In genomic region chr9:101736723-101737122, GRCh38 we compare ENCODE assay signal across 10 cellular contexts. TPM values are rescaled to one million over a fixed set of nuclear protein-coding genes. Genes with fewer than 3 reads are reported as not detected.
DNase-seq lines count a peak whose midpoint lies in the region; ATAC-seq, FAIRE-seq and TF ChIP-seq lines count a peak whose summit lies in the region.
"Had no signal": no experiment of that assay in that cellular context is flagged by ENCODE, and none has a peak within 500 bp of the region (broad histone marks: within the 10 kb centered on the region; RNA-seq: fewer than 3 reads in every experiment).

No MANE protein-coding gene starts in this region.

- intact Hi-C loops in kidney (cut with DNase I) = no loop called here

- H3K27ac ChIP-seq in kidney (ENCODE audit: low read depth in 2 of 2, low read length in 2 of 2) = no peak overlapping the region

- H3K9me3 ChIP-seq in endocrine pancreas (ENCODE audit: control insufficient read depth, low read length) (no peaks in the 10 kb centered on the region), kidney (ENCODE audit: control insufficient read depth in 1 of 2, low read length in 2 of 2) (no peaks in the 10 kb centered on the region)

- no peak overlapping the region for H3K27ac Mint-ChIP-seq in neural crest cell (ENCODE audit: unreplicated experiment)
- H3K27ac Mint-ChIP-seq: natural killer cell treated with Interleukin-12 subunit alpha and Interleukin-12 subunit beta and Interleukin-15 and Interleukin-18, amount 100 ng/mL, for 72 hours had no signal

- no peak for ATAC-seq in GM18870 (IDR thresholded peaks at IDR 0.05; ENCODE audit: unreplicated experiment)
- ATAC-seq: natural killer cell treated with Interleukin-12 subunit alpha and Interleukin-12 subunit beta and Interleukin-15 and Interleukin-18, amount 100 ng/mL, for 72 hours had no signal

- H3K9me3 Mint-ChIP-seq in neural crest cell = no peaks in the 10 kb centered on the region

- DNase-seq in EL (peak; percentile 2), M059J (ENCODE audit: low read depth) (peak; percentile 1), neural crest cell (ENCODE audit: low read depth, low spot score) (peak; percentile 9), kidney (no peak), NCI-H1092 (lab: John Stamatoyannopoulos, UW) (no peak)
- DNase-seq: activated gamma-delta T cell, NCI-H2081 treated with DMSO at 0.1 percent for 48 hours had no signal

- H3K4me1 Mint-ChIP-seq in neural crest cell = peaks cover 4% of the 10 kb centered on the region

- H3K4me3 ChIP-seq in endocrine pancreas (ENCODE audit: control insufficient read depth, insufficient read depth, low read length) (peak overlapping the region; percentile 37), kidney (ENCODE audit: low read length in 2 of 2) (no peak overlapping the region)

- H3K36me3 ChIP-seq in endocrine pancreas (ENCODE audit: control insufficient read depth, insufficient read depth, low read length) (no peaks in the 10 kb centered on the region), kidney (ENCODE audit: control insufficient read depth in 1 of 2, insufficient read depth in 2 of 2, low read length in 2 of 2) (no peaks in the 10 kb centered on the region)

- no peaks in the 10 kb centered on the region for H3K36me3 Mint-ChIP-seq in neural crest cell (ENCODE audit: low read depth)

- no peak for FAIRE-seq in kidney (lab: Jason Lieb, UNC)

- peak overlapping the region; percentile 67 for H3K4me3 Mint-ChIP-seq in neural crest cell
- H3K4me3 Mint-ChIP-seq: natural killer cell treated with Interleukin-12 subunit alpha and Interleukin-12 subunit beta and Interleukin-15 and Interleukin-18, amount 100 ng/mL, for 72 hours had no signal

- H3K27me3 ChIP-seq in endocrine pancreas (ENCODE audit: control insufficient read depth, insufficient read depth, low read length) = no peaks in the 10 kb centered on the region

- TF ChIP-seq CTCF in neural crest cell (conservative IDR thresholded peaks at IDR 0.05) (no peak), kidney (IDR thresholded peaks at IDR 0.05; ENCODE audit: borderline replicate concordance, extremely low read depth, insufficient read depth) (no peak)

- H3K4me1 ChIP-seq in endocrine pancreas (ENCODE audit: control insufficient read depth, insufficient read depth, low read length) (no peaks in the 10 kb centered on the region), kidney (ENCODE audit: control insufficient read depth in 1 of 2, insufficient read depth in 1 of 2, low read depth in 1 of 2, low read length in 2 of 2) (peaks cover 0 to 3% of the 10 kb centered on the region in 2 donors)

- H3K27me3 Mint-ChIP-seq in neural crest cell (ENCODE audit: low read depth) = peaks cover 98% of the 10 kb centered on the region

- no peak overlapping the region for H3K9ac ChIP-seq in endocrine pancreas (ENCODE audit: control insufficient read depth, insufficient read depth, low read length)
- no peak overlapping the region for H3K9ac ChIP-seq in kidney (ENCODE audit: low read length in 2 of 2)

RNA-seq across cellular contexts. Expression of gene GRIN3A, which starts 1.7 kb away (rescaled TPM):
- total RNA-seq in M059J (2014; rRNA removed; shearing (Covaris generic)) = not detected in 2 replicates
- total RNA-seq in neural crest cell (0.20 and 0.35 TPM in 2 replicates), kidney (0.03 TPM)
- 0.06 TPM for polyA plus RNA-seq in kidney (ENCODE audit: insufficient read depth, low read depth, low replicate concordance)
- total RNA-seq: natural killer cell treated with Interleukin-12 subunit alpha and Interleukin-12 subunit beta and Interleukin-15 and Interleukin-18, amount 100 ng/mL, for 72 hours had no signal

Comparison
In these comparisons a context has a peak if more than half of its experiments do, and no peak if none do; other contexts are left out.
1. DNase-seq: peak in EL (single experiment), M059J (single experiment) and neural crest cell (single experiment); none in kidney (single experiment) and NCI-H1092 (single experiment).